Comparison of ENCODE assay signal across 5 cellular contexts in genomic region chr3:160355826-160356225, GRCh38.
"Had no signal": no experiment of that assay in that cellular context is flagged by ENCODE, and none has a peak within 500 bp of the region (broad histone marks: within the 10 kb centered on the region; RNA-seq: fewer than 3 reads in every experiment).

No MANE protein-coding gene starts in this region.

- DNase-seq: H9, HCEC 1CT, IMR-90 had no signal

- H3K4me2 ChIP-seq: GM23338 had no signal

- H3K4me3 ChIP-seq: GM23338, K562 had no signal

- H2AFZ ChIP-seq: GM23338 had no signal
